7 cellular contexts compared by ENCODE assay signal in the genomic region with DNA sequence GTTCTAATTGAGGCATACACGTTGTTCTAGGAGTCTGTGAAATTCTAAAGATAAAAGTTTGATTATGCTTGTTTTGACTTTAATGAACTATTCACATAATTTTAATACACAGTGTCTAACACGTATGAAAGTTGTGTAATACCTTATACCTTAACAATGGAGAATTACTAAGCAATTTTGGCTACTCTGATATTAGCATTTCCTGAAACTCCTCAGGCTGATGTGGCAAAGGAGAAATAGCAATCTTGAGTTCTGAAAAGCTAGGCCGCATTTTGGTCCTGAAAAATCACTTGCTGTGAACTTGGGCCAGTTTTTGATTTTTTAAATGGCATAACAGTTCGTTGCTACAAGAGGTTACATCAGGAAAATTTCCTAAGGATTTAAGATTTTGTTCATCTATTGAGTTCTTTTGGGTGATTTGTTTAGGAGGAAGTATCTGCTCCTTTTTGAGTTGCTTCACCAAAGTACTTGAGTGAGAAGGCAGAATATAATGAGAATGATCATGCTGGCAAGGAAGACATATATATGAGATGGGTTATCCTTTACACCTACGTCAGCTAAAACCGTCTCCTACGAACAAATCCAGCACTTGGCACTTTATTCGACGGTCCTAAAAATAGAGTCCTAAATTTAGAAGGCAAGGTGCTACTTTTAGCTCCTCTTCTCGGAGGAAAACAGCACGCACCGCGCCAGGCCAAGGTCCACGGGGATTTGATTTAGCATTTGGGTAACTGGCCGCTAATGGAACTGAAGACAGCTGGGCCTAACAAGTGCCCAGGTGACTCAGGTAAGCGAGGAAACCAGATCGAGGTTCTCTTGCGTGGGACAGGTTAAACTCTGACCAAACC. TPM values are rescaled to one million over a fixed set of nuclear protein-coding genes. Genes with fewer than 3 reads are reported as not detected.
A peak's percentile ranks its signal among the peaks of the same experiment; 100 is the strongest.
DNase-seq lines count a peak whose midpoint lies in the region; ATAC-seq and TF ChIP-seq lines count a peak whose summit lies in the region.

No MANE protein-coding gene starts in this region.

- TF ChIP-seq CTCF in heart right ventricle (IDR thresholded peaks at IDR 0.05) (no peak), psoas muscle (IDR thresholded peaks at IDR 0.05) (no peak)

- H3K4me1 ChIP-seq in heart right ventricle (peaks cover 0 to 42% (median 28%) of the 10 kb centered on the region in 9 donors), psoas muscle (peaks cover 31% of the 10 kb centered on the region)

- peaks cover 1% of the 10 kb centered on the region for H3K9me3 ChIP-seq in KOPT-K1 (ENCODE audit: insufficient read depth, low read length, poor library complexity, severe bottlenecking)
- peaks cover 0 to 11% (median 0%) of the 10 kb centered on the region in 11 donors for H3K9me3 ChIP-seq in heart right ventricle
- H3K9me3 ChIP-seq in psoas muscle, result peaks cover 5% of the 10 kb centered on the region

- peak overlapping the region; percentile 80 for H3K4me3 Mint-ChIP-seq in activated T-helper 1 cell treated with anti-CD3 and anti-CD28 coated beads, Interleukin-12 subunit alpha, Interleukin-12 subunit beta, Interleukin-2, Interleukin-4 antibody, amounts not matched to agents 30 ng/mL and 10 ng/mL and 1 ng/mL, durations not matched to agents 14 hours and 24 hours and 36 hours

- H3K9me3 Mint-ChIP-seq in activated T-helper 1 cell treated with anti-CD3 and anti-CD28 coated beads, Interleukin-12 subunit alpha, Interleukin-12 subunit beta, Interleukin-2, Interleukin-4 antibody, amounts not matched to agents 30 ng/mL and 10 ng/mL and 1 ng/mL, durations not matched to agents 14 hours and 24 hours and 36 hours, result peaks cover 6% of the 10 kb centered on the region

- peak overlapping the region; percentile 83 for H3K27ac ChIP-seq in KOPT-K1 (ENCODE audit: low read depth, low read length, poor library complexity, severe bottlenecking)
- peak overlapping the region; percentile 89 to 100 (median 98) for H3K27ac ChIP-seq in heart right ventricle
- peak overlapping the region; percentile 100 for H3K27ac ChIP-seq in psoas muscle

- intact Hi-C loops in activated T-helper 1 cell treated with anti-CD3 and anti-CD28 coated beads, Interleukin-12 subunit alpha, Interleukin-12 subunit beta, Interleukin-2, Interleukin-4 antibody, amounts not matched to agents 30 ng/mL and 10 ng/mL and 1 ng/mL, durations not matched to agents 14 hours and 24 hours and 36 hours (cut with micrococcal nuclease), result loop anchor here (2.0 kb wide), 1 partner anchor 151 kb away; a partner anchor contains a TSS
- intact Hi-C loops in heart right ventricle (cut with DNase I) (loop anchor here in 9 of 10 donors (1.0 to 10.0 kb wide), 10 partner anchors 89 to 169 kb away; a partner anchor contains a TSS), psoas muscle (cut with DNase I) (loop anchor here (2.0 to 10.0 kb wide), 4 partner anchors 89 to 166 kb away; a partner anchor contains a TSS)

- H3K27ac Mint-ChIP-seq in activated T-helper 1 cell treated with anti-CD3 and anti-CD28 coated beads, Interleukin-12 subunit alpha, Interleukin-12 subunit beta, Interleukin-2, Interleukin-4 antibody, amounts not matched to agents 30 ng/mL and 10 ng/mL and 1 ng/mL, durations not matched to agents 14 hours and 24 hours and 36 hours, result peak overlapping the region; percentile 79

- H3K4me3 ChIP-seq in GM08714 (ENCODE audit: low read length) (peak overlapping the region; percentile 100; the same call in 1 of the 2 replicates), heart right ventricle (peak overlapping the region; percentile 66 to 96 (median 88)), psoas muscle (peak overlapping the region; percentile 95)

- WGBS in heart right ventricle, 2 donors, result 5 to 7% methylated on average over 18 of the region's 18 CpGs
- 2 to 6% (median 3%) methylated on average over 18 of the region's 18 CpGs for WGBS in psoas muscle, 3 donors

- no peaks in the 10 kb centered on the region for H3K27me3 Mint-ChIP-seq in activated T-helper 1 cell treated with anti-CD3 and anti-CD28 coated beads, Interleukin-12 subunit alpha, Interleukin-12 subunit beta, Interleukin-2, Interleukin-4 antibody, amounts not matched to agents 30 ng/mL and 10 ng/mL and 1 ng/mL, durations not matched to agents 14 hours and 24 hours and 36 hours (ENCODE audit: insufficient read depth)

- H3K36me3 Mint-ChIP-seq in activated T-helper 1 cell treated with anti-CD3 and anti-CD28 coated beads, Interleukin-12 subunit alpha, Interleukin-12 subunit beta, Interleukin-2, Interleukin-4 antibody, amounts not matched to agents 30 ng/mL and 10 ng/mL and 1 ng/mL, durations not matched to agents 14 hours and 24 hours and 36 hours (ENCODE audit: low read depth), result peaks cover 10% of the 10 kb centered on the region

- no peak for DNase-seq in activated T-helper 1 cell treated with anti-CD3 and anti-CD28 coated beads, Interleukin-12 subunit alpha, Interleukin-12 subunit beta, Interleukin-2, Interleukin-4 antibody, amounts not matched to agents 30 ng/mL and 10 ng/mL and 1 ng/mL, durations not matched to agents 14 hours and 24 hours and 36 hours (ENCODE audit: low spot score)
- DNase-seq in heart right ventricle, result peak in 1 of 2 donors; percentile 64
- peak in 1 of 2 donors; percentile 87 for DNase-seq in psoas muscle
- DNase-seq in activated effector memory CD4-positive, alpha-beta T cell treated with anti-CD3 and anti-CD28 coated beads, Interleukin-2, amount 50 U/mL, for 16 hours, result no peak

- no peaks in the 10 kb centered on the region for H3K36me3 ChIP-seq in KOPT-K1 (ENCODE audit: insufficient read depth, low read length)
- no peaks in the 10 kb centered on the region for H3K36me3 ChIP-seq in heart right ventricle
- no peaks in the 10 kb centered on the region for H3K36me3 ChIP-seq in psoas muscle (ENCODE audit: insufficient read depth in 1 of 2, low read depth in 1 of 2)

- ATAC-seq in heart right ventricle (peak in 7 of 8 donors; percentile 10 to 79 (median 51)), psoas muscle (peak; percentile 67 to 81 (median 78)), GM21515 (IDR thresholded peaks at IDR 0.05; ENCODE audit: unreplicated experiment) (no peak)

- H3K4me1 Mint-ChIP-seq in activated T-helper 1 cell treated with anti-CD3 and anti-CD28 coated beads, Interleukin-12 subunit alpha, Interleukin-12 subunit beta, Interleukin-2, Interleukin-4 antibody, amounts not matched to agents 30 ng/mL and 10 ng/mL and 1 ng/mL, durations not matched to agents 14 hours and 24 hours and 36 hours (ENCODE audit: low read depth), result peaks cover 46% of the 10 kb centered on the region

- H3K27me3 ChIP-seq in heart right ventricle (no peaks in the 10 kb centered on the region), psoas muscle (ENCODE audit: insufficient read depth in 3 of 3, low read length in 2 of 3) (no peaks in the 10 kb centered on the region)

RNA-seq across cellular contexts. Expression of a gene that starts 32.2 kb away (rescaled TPM):
- 22.6 and 23.8 TPM in 2 replicates for total RNA-seq in activated T-helper 1 cell treated with anti-CD3 and anti-CD28 coated beads, Interleukin-12 subunit alpha, Interleukin-12 subunit beta, Interleukin-2, Interleukin-4 antibody, amounts not matched to agents 30 ng/mL and 10 ng/mL and 1 ng/mL, durations not matched to agents 14 hours and 24 hours and 36 hours
- 10 to 100 TPM; 17.8 to 34.2 (median 22.3) TPM for total RNA-seq in heart right ventricle
- 10 to 100 TPM in 1 of 2 donors, 1 to 10 TPM in 1; 8.0 to 34.6 TPM for polyA plus RNA-seq in heart right ventricle
- 10 to 100 TPM; 15.5 to 26.2 (median 21.3) TPM for total RNA-seq in psoas muscle
- 10 to 100 TPM; 10.6 to 29.1 (median 12.6) TPM for polyA plus RNA-seq in psoas muscle
